Comparison of ENCODE assay signal across 8 cellular contexts in genomic region chr5:123549256-123549904, GRCh38. TPM values are rescaled to one million over a fixed set of nuclear protein-coding genes. Genes with fewer than 3 reads are reported as not detected.
DNase-seq lines count a peak whose midpoint lies in the region; ATAC-seq, FAIRE-seq and TF ChIP-seq lines count a peak whose summit lies in the region.

No MANE protein-coding gene starts in this region.

- no peak for FAIRE-seq in urothelium cell line (lab: Jason Lieb, UNC)

- H3K36me3 Mint-ChIP-seq in activated CD4-positive, alpha-beta T cell treated with anti-CD3 and anti-CD28 coated beads, Interleukin-2, amount 10 ng/mL, durations not matched to agents 24 days and 14 days (ENCODE audit: low read depth), result peaks cover 12% of the 10 kb centered on the region
- no peaks in the 10 kb centered on the region for H3K36me3 Mint-ChIP-seq in natural killer cell

- no peaks in the 10 kb centered on the region for H3K27me3 Mint-ChIP-seq in activated CD4-positive, alpha-beta T cell treated with anti-CD3 and anti-CD28 coated beads, Interleukin-2, amount 10 ng/mL, durations not matched to agents 24 days and 14 days
- no peaks in the 10 kb centered on the region for H3K27me3 Mint-ChIP-seq in natural killer cell (ENCODE audit: low read depth in 2 of 2)

- DNase-seq in GM19238 (ENCODE audit: insufficient read length, low spot score) (peak; percentile 3), natural killer cell (peak; percentile 64), urothelium cell line (ENCODE audit: low spot score) (no peak), NCI-H524 treated with DMSO at 0.1 percent for 48 hours (lab: John Stamatoyannopoulos, UW) (no peak), mucosa of gallbladder (ENCODE audit: low spot score) (no peak), foreskin fibroblast (no peak)
- peak; percentile 90 for DNase-seq in activated CD4-positive, alpha-beta T cell treated with anti-CD3 and anti-CD28 coated beads, Interleukin-2, amount 10 ng/mL, durations not matched to agents 24 days and 14 days

- peak; percentile 99 for ATAC-seq in HG03064 (IDR thresholded peaks at IDR 0.05; ENCODE audit: low read depth, unreplicated experiment)
- peak; percentile 95 to 98 (median 97) for ATAC-seq in natural killer cell

- intact Hi-C loops in activated CD4-positive, alpha-beta T cell treated with anti-CD3 and anti-CD28 coated beads, Interleukin-2, amount 10 ng/mL, durations not matched to agents 24 days and 14 days (cut with micrococcal nuclease), result loop anchor here (1.0 to 5.0 kb wide), 2 partner anchors 37 to 63 kb away; partner anchors contain the start of gene CSNK1G3
- intact Hi-C loops in natural killer cell (cut with micrococcal nuclease), result loop anchor here (1.0 kb wide), 2 partner anchors 36 to 126 kb away; partner anchors contain the start of gene CEP120

- no peaks in the 10 kb centered on the region for H3K9me3 Mint-ChIP-seq in activated CD4-positive, alpha-beta T cell treated with anti-CD3 and anti-CD28 coated beads, Interleukin-2, amount 10 ng/mL, durations not matched to agents 24 days and 14 days
- no peaks in the 10 kb centered on the region for H3K9me3 Mint-ChIP-seq in natural killer cell

- H3K4me3 Mint-ChIP-seq in activated CD4-positive, alpha-beta T cell treated with anti-CD3 and anti-CD28 coated beads, Interleukin-2, amount 10 ng/mL, durations not matched to agents 24 days and 14 days, result peak overlapping the region; percentile 55
- H3K4me3 Mint-ChIP-seq in natural killer cell, result peak overlapping the region; percentile 55

- TF ChIP-seq CTCF in natural killer cell (IDR thresholded peaks at IDR 0.05) (no peak), foreskin fibroblast (IDR thresholded peaks at IDR 0.05; ENCODE audit: low read depth, low read length) (no peak)

- peaks cover 27% of the 10 kb centered on the region for H3K4me1 Mint-ChIP-seq in activated CD4-positive, alpha-beta T cell treated with anti-CD3 and anti-CD28 coated beads, Interleukin-2, amount 10 ng/mL, durations not matched to agents 24 days and 14 days
- H3K4me1 Mint-ChIP-seq in natural killer cell, result peaks cover 23 to 51% of the 10 kb centered on the region in 2 donors

- peak overlapping the region; percentile 95 for H3K27ac Mint-ChIP-seq in activated CD4-positive, alpha-beta T cell treated with anti-CD3 and anti-CD28 coated beads, Interleukin-2, amount 10 ng/mL, durations not matched to agents 24 days and 14 days
- peak overlapping the region; percentile 96 to 97 for H3K27ac Mint-ChIP-seq in natural killer cell

- no peak overlapping the region for H3K4me3 ChIP-seq in foreskin fibroblast (ENCODE audit: low read depth in 1 of 2, low read length in 2 of 2)

RNA-seq across cellular contexts. Expression of gene CSNK1G3, which starts 37.4 kb away (rescaled TPM):
- total RNA-seq in activated CD4-positive, alpha-beta T cell treated with anti-CD3 and anti-CD28 coated beads, Interleukin-2, amount 10 ng/mL, durations not matched to agents 24 days and 14 days, result 36.6 and 40.0 TPM in 2 replicates
- total RNA-seq in natural killer cell (100 to 1,000 TPM in 2 of 3 donors, 10 to 100 TPM in 1; 96.7 to 111 (median 101) TPM), mucosa of gallbladder (48.0 TPM)

Comparison
In these comparisons a context has a peak if more than half of its experiments do, and no peak if none do; other contexts are left out.
1. DNase-seq: peak in GM19238 (single experiment), activated CD4-positive, alpha-beta T cell treated with anti-CD3 and anti-CD28 coated beads, Interleukin-2, amount 10 ng/mL, durations not matched to agents 24 days and 14 days (single experiment) and natural killer cell (single experiment); none in urothelium cell line (single experiment), NCI-H524 treated with DMSO at 0.1 percent for 48 hours (single experiment), mucosa of gallbladder (single experiment) and foreskin fibroblast (0 of 2).